In genomic region chr2:221573430-221574230, GRCh38 we compare ENCODE assay signal across 8 cellular contexts. TPM values are rescaled to one million over a fixed set of nuclear protein-coding genes. Genes with fewer than 3 reads are reported as not detected.
DNase-seq lines count a peak whose midpoint lies in the region; FAIRE-seq and TF ChIP-seq lines count a peak whose summit lies in the region.

No MANE protein-coding gene starts in this region.

- TF ChIP-seq CTCF in LNCaP clone FGC (IDR thresholded peaks at IDR 0.05; ENCODE audit: control insufficient read depth, extremely low read depth, insufficient read depth) (peak; percentile 91), suprapubic skin (IDR thresholded peaks at IDR 0.05) (peak; percentile 91 to 94)

- DNase-seq in ELR (ENCODE audit: low read depth) (peak; percentile 82), H54 (ENCODE audit: insufficient read length, low spot score) (peak; percentile 77), LNCaP clone FGC (ENCODE audit: low read depth) (no peak), SJSA1 (ENCODE audit: low read depth in 1 of 2, low spot score in 2 of 2) (peak; percentile 75 to 86), globus pallidus (ENCODE audit: low spot score) (peak; percentile 71), occipital lobe (lab: John Stamatoyannopoulos, UW) (peak; percentile 79), suprapubic skin (ENCODE audit: low spot score in 2 of 2) (peak; percentile 90 to 92)
- DNase-seq in activated naive CD4-positive, alpha-beta T cell treated with anti-CD3 and anti-CD28 coated beads, Interleukin-2, amount 10 ng/mL, durations not matched to agents 7 days and 5 days = peak; percentile 81

- H3K4me1 ChIP-seq in SJSA1 (replicated peaks) (peaks cover 34% of the 10 kb centered on the region), suprapubic skin (peaks cover 40% of the 10 kb centered on the region)

- H3K27ac Mint-ChIP-seq in activated naive CD4-positive, alpha-beta T cell treated with anti-CD3 and anti-CD28 coated beads, Interleukin-2, amount 10 ng/mL, durations not matched to agents 7 days and 5 days = no peak overlapping the region

- H3K4me3 ChIP-seq in LNCaP clone FGC (ENCODE audit: low read depth, low read length) = peak overlapping the region; percentile 44
- peak overlapping the region; percentile 43 for H3K4me3 ChIP-seq in SJSA1
- peak overlapping the region; percentile 94 for H3K4me3 ChIP-seq in suprapubic skin

- H3K4me1 Mint-ChIP-seq in activated naive CD4-positive, alpha-beta T cell treated with anti-CD3 and anti-CD28 coated beads, Interleukin-2, amount 10 ng/mL, durations not matched to agents 7 days and 5 days = peaks cover 45% of the 10 kb centered on the region

- H3K27ac ChIP-seq in SJSA1 (no peak overlapping the region), suprapubic skin (peak overlapping the region; percentile 91)

- H3K36me3 Mint-ChIP-seq in activated naive CD4-positive, alpha-beta T cell treated with anti-CD3 and anti-CD28 coated beads, Interleukin-2, amount 10 ng/mL, durations not matched to agents 7 days and 5 days = peaks cover 15% of the 10 kb centered on the region

- FAIRE-seq in H54 (lab: Jason Lieb, UNC) = no peak

- H3K9me3 Mint-ChIP-seq in activated naive CD4-positive, alpha-beta T cell treated with anti-CD3 and anti-CD28 coated beads, Interleukin-2, amount 10 ng/mL, durations not matched to agents 7 days and 5 days = no peaks in the 10 kb centered on the region

- CTCF ChIA-PET in activated naive CD4-positive, alpha-beta T cell treated with anti-CD3 and anti-CD28 coated beads, Interleukin-2, amount 10 ng/mL, durations not matched to agents 7 days and 5 days (lab: Charles Lee) = interaction anchor here (0.6 to 2.0 kb wide), 14 partner anchors 24 to 1838 kb away, joined by 3 to 8 read pairs (median 3); no protein-coding TSS in a partner anchor

- H3K9me3 ChIP-seq in SJSA1 (replicated peaks) (no peaks in the 10 kb centered on the region), suprapubic skin (no peaks in the 10 kb centered on the region)

- peak overlapping the region; percentile 65 for H3K4me3 Mint-ChIP-seq in activated naive CD4-positive, alpha-beta T cell treated with anti-CD3 and anti-CD28 coated beads, Interleukin-2, amount 10 ng/mL, durations not matched to agents 7 days and 5 days

- H3K27me3 Mint-ChIP-seq in activated naive CD4-positive, alpha-beta T cell treated with anti-CD3 and anti-CD28 coated beads, Interleukin-2, amount 10 ng/mL, durations not matched to agents 7 days and 5 days = peaks cover 80% of the 10 kb centered on the region

- TF ChIP-seq POLR2A in H54 (IDR thresholded peaks at IDR 0.05; ENCODE audit: low read depth, low read length) = no peak
- no peak for TF ChIP-seq POLR2A in suprapubic skin (IDR thresholded peaks at IDR 0.05)

- peaks cover 24% of the 10 kb centered on the region for H3K27me3 ChIP-seq in SJSA1 (replicated peaks)
- H3K27me3 ChIP-seq in suprapubic skin = peaks cover 11% of the 10 kb centered on the region

- WGBS in suprapubic skin = under 1% methylated on average over 43 of the region's 63 CpGs

- no peaks in the 10 kb centered on the region for H3K36me3 ChIP-seq in SJSA1
- H3K36me3 ChIP-seq in suprapubic skin = no peaks in the 10 kb centered on the region

- no peak for TF ChIP-seq EP300 in suprapubic skin (IDR thresholded peaks at IDR 0.05)

RNA-seq across cellular contexts. Expression of gene EPHA4, which starts 1.5 kb away (rescaled TPM):
- 1.3 and 2.7 TPM in 2 replicates for total RNA-seq in SJSA1 (2014; rRNA removed; shearing (Covaris generic))
- total RNA-seq in occipital lobe (259 TPM), suprapubic skin (10 to 100 TPM; 49.9 to 70.6 (median 67.8) TPM)

Comparison
In these comparisons a context has a peak if more than half of its experiments do, and no peak if none do; other contexts are left out.
1. H3K4me3 ChIP-seq: peak in every context shown above with its lines; median percentile 94 in suprapubic skin; 44 in LNCaP clone FGC; 43 in SJSA1.
2. RNA of gene EPHA4, which starts 1.5 kb away (total RNA-seq): 259 TPM in occipital lobe (single experiment) and 49.9 to 70.6 TPM in suprapubic skin; 1.3 to 2.7 TPM in SJSA1; every median in the first group is over 10 times any median in the second.